25 cellular contexts compared by ENCODE assay signal in the genomic region with DNA sequence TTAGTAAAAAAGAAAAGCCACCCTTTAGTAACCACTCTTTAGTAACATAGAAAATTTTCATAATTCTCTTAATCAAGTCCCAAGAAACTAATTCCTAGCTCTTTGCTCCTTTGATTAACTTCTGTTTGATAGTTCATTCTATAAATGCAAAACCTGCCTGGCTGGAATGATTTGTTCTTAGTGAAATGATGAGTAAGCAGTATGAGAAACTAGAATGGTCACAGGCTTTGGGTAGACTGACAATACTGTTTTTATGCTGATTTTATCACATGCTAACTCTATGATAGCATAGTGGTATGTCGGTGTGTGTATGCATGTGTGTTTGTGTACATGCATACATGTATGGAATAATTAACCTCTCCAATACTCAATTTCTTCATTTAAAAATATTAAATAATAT.
DNase-seq lines count a peak whose midpoint lies in the region; ATAC-seq and TF ChIP-seq lines count a peak whose summit lies in the region.
"Had no signal": no experiment of that assay in that cellular context is flagged by ENCODE, and none has a peak within 500 bp of the region (broad histone marks: within the 10 kb centered on the region; RNA-seq: fewer than 3 reads in every experiment).

No MANE protein-coding gene starts in this region.

- ATAC-seq in esophagus mucosa = peak; percentile 70
- no peak for ATAC-seq in stimulated activated naive CD8-positive, alpha-beta T cell treated with anti-CD3 and anti-CD28 coated beads, Interleukin-15, Interleukin-2, amounts not matched to agents 100 U/mL and 50 U/mL, for 24 hours
- no peak for ATAC-seq in activated T-helper 17 cell treated with anti-CD3 and anti-CD28 coated beads, Interleukin-2, amount 50 U/mL, for 72 hours (replicated peaks)
- ATAC-seq: CD8-positive, alpha-beta T cell; Right ventricle myocardium inferior; SK-N-SH treated with all-trans-retinoic acid at 6 μM for 48 hours had no signal

- no peaks in the 10 kb centered on the region for H3K27me3 Mint-ChIP-seq in type B pancreatic cell
- H3K27me3 Mint-ChIP-seq in activated T-helper 17 cell treated with anti-CD3 and anti-CD28 coated beads, Interleukin-2, amount 50 U/mL, for 72 hours = no peaks in the 10 kb centered on the region

- H3K27ac ChIP-seq in VCaP = peak overlapping the region; percentile 39
- H3K27ac ChIP-seq: C4-2B, GM23248, PC-9, SJCRH30 had no signal

- H3K4me1 Mint-ChIP-seq in type B pancreatic cell (ENCODE audit: unreplicated experiment) = no peaks in the 10 kb centered on the region
- H3K4me1 Mint-ChIP-seq in activated T-helper 17 cell treated with anti-CD3 and anti-CD28 coated beads, Interleukin-2, amount 50 U/mL, for 72 hours = peaks cover 5% of the 10 kb centered on the region
- H3K4me1 Mint-ChIP-seq: B cell had no signal

- no peaks in the 10 kb centered on the region for H3K36me3 Mint-ChIP-seq in type B pancreatic cell
- no peaks in the 10 kb centered on the region for H3K36me3 Mint-ChIP-seq in activated T-helper 17 cell treated with anti-CD3 and anti-CD28 coated beads, Interleukin-2, amount 50 U/mL, for 72 hours (ENCODE audit: low read depth)
- H3K36me3 Mint-ChIP-seq: CD8-positive, alpha-beta T cell had no signal

- H3K27ac Mint-ChIP-seq in type B pancreatic cell = peak overlapping the region; percentile 64
- no peak overlapping the region for H3K27ac Mint-ChIP-seq in activated T-helper 17 cell treated with anti-CD3 and anti-CD28 coated beads, Interleukin-2, amount 50 U/mL, for 72 hours
- H3K27ac Mint-ChIP-seq: B cell; CD8-positive, alpha-beta T cell had no signal

- no peak for TF ChIP-seq CTCF in LNCaP clone FGC (IDR thresholded peaks at IDR 0.05; ENCODE audit: control insufficient read depth, extremely low read depth, insufficient read depth)
- no peak for TF ChIP-seq CTCF in VCaP (conservative IDR thresholded peaks at IDR 0.05)
- no peak for TF ChIP-seq CTCF in type B pancreatic cell (conservative IDR thresholded peaks at IDR 0.05)

- peak; percentile 23 for DNase-seq in LNCaP clone FGC (ENCODE audit: low read depth)
- no peak for DNase-seq in type B pancreatic cell (ENCODE audit: extremely low spot score, unreplicated experiment)
- no peak for DNase-seq in stimulated activated naive CD8-positive, alpha-beta T cell treated with anti-CD3 and anti-CD28 coated beads, Interleukin-15, Interleukin-2, amounts not matched to agents 100 U/mL and 50 U/mL, for 24 hours
- DNase-seq in pons (ENCODE audit: low spot score) = no peak
- DNase-seq: Caco-2; CD8-positive, alpha-beta T cell; GM23248; H7; KBM-7; NCI-H1092; NCI-H1417 treated with DMSO at 0.1 percent for 48 hours; NCI-H187 treated with DMSO at 0.1 percent for 48 hours; NCI-H2171 treated with DMSO at 0.1 percent for 48 hours; NCI-H345; NCI-H524; NCI-H774; PC-9; SJCRH30 had no signal

- no peak overlapping the region for H3K4me3 Mint-ChIP-seq in type B pancreatic cell
- no peak overlapping the region for H3K4me3 Mint-ChIP-seq in activated T-helper 17 cell treated with anti-CD3 and anti-CD28 coated beads, Interleukin-2, amount 50 U/mL, for 72 hours
- H3K4me3 Mint-ChIP-seq: B cell; CD8-positive, alpha-beta T cell had no signal

- no peak overlapping the region for H3K4me3 ChIP-seq in LNCaP clone FGC (ENCODE audit: low read depth, low read length)
- H3K4me3 ChIP-seq: GM23248, PC-9, SJCRH30 had no signal

- H3K9me3 Mint-ChIP-seq in type B pancreatic cell = no peaks in the 10 kb centered on the region
- H3K9me3 Mint-ChIP-seq in activated T-helper 17 cell treated with anti-CD3 and anti-CD28 coated beads, Interleukin-2, amount 50 U/mL, for 72 hours = no peaks in the 10 kb centered on the region
- H3K9me3 Mint-ChIP-seq: CD8-positive, alpha-beta T cell had no signal
